ENCODE assay signal across 1 cellular context in the genomic region with DNA sequence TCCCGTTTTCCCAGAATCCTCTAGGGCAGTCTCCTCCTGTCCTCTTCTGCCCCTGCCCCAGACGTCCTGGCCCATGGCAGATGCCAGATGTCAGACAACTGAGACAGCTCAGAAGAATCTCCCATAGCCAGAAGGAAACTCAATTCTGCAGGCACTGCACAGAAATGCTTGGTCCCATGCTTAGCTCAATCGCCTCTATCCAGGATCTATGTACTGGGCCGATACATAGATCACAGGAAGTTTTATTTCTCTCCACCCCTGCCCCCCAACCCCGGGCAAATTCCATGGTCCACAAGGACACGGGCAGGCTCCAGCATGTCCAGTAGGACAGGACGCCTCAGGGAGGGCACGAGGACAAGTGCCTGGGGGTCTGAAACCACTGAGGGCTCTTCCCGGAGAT.
TF ChIP-seq lines count a peak whose summit lies in the region.

No MANE protein-coding gene starts in this region.

TF ChIP-seq in HepG2, 621 proteins besides CTCF, POLR2A, EP300 and RAD21 (continues in another document):
- TF ChIP-seq, protein P1, sequence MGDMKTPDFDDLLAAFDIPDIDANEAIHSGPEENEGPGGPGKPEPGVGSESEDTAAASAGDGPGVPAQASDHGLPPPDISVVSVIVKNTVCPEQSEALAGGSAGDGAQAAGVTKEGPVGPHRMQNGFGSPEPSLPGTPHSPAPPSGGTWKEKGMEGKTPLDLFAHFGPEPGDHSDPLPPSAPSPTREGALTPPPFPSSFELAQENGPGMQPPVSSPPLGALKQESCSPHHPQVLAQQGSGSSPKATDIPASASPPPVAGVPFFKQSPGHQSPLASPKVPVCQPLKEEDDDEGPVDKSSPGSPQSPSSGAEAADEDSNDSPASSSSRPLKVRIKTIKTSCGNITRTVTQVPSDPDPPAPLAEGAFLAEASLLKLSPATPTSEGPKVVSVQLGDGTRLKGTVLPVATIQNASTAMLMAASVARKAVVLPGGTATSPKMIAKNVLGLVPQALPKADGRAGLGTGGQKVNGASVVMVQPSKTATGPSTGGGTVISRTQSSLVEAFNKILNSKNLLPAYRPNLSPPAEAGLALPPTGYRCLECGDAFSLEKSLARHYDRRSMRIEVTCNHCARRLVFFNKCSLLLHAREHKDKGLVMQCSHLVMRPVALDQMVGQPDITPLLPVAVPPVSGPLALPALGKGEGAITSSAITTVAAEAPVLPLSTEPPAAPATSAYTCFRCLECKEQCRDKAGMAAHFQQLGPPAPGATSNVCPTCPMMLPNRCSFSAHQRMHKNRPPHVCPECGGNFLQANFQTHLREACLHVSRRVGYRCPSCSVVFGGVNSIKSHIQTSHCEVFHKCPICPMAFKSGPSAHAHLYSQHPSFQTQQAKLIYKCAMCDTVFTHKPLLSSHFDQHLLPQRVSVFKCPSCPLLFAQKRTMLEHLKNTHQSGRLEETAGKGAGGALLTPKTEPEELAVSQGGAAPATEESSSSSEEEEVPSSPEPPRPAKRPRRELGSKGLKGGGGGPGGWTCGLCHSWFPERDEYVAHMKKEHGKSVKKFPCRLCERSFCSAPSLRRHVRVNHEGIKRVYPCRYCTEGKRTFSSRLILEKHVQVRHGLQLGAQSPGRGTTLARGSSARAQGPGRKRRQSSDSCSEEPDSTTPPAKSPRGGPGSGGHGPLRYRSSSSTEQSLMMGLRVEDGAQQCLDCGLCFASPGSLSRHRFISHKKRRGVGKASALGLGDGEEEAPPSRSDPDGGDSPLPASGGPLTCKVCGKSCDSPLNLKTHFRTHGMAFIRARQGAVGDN (CRISPR knock-in tag; IDR thresholded peaks at IDR 0.05), result peak; percentile 82
- TF ChIP-seq MAFG (CRISPR knock-in tag; IDR thresholded peaks at IDR 0.05) (no peak), ETV5 (CRISPR knock-in tag; IDR thresholded peaks at IDR 0.05; ENCODE audit: borderline replicate concordance) (peak; percentile 45; the same call in 1 of the 2 replicates), RBM22 (optimal IDR thresholded peaks at IDR 0.05; ENCODE audit: low read length) (peak; percentile 53), ZMYM4 (CRISPR knock-in tag; IDR thresholded peaks at IDR 0.05) (peak; percentile 24; the same call in 1 of the 2 replicates), RXRA (CRISPR knock-in tag; IDR thresholded peaks at IDR 0.05) (0 out of 2 replicates have a peak, but pooled peaks have one; percentile 35), PHF21A (CRISPR knock-in tag; IDR thresholded peaks at IDR 0.05) (peak; percentile 92), DMAP1 (CRISPR knock-in tag; IDR thresholded peaks at IDR 0.05) (0 out of 2 replicates have a peak, but pooled peaks have one; percentile 24), HDAC2 (CRISPR knock-in tag; IDR thresholded peaks at IDR 0.05) (0 out of 2 replicates have a peak, but pooled peaks have one; percentile 30), MED1 (CRISPR knock-in tag; IDR thresholded peaks at IDR 0.05) (peak; percentile 9; the same call in 1 of the 2 replicates), ZNF143 (CRISPR knock-in tag; IDR thresholded peaks at IDR 0.05) (peak; percentile 72; the same call in 1 of the 2 replicates), HNF4A (CRISPR knock-in tag; IDR thresholded peaks at IDR 0.05) (peak; percentile 86), ZNF652 (CRISPR knock-in tag; IDR thresholded peaks at IDR 0.05; ENCODE audit: borderline replicate concordance, low read depth) (peak; percentile 30; the same call in 1 of the 2 replicates), MYC (CRISPR knock-in tag; IDR thresholded peaks at IDR 0.05; ENCODE audit: borderline replicate concordance) (peak; percentile 41; the same call in 1 of the 2 replicates), ZBTB7B (CRISPR knock-in tag; IDR thresholded peaks at IDR 0.05) (peak; percentile 66; the same call in 1 of the 2 replicates), KMT2B (CRISPR knock-in tag; IDR thresholded peaks at IDR 0.05) (no peak), YEATS2 (CRISPR knock-in tag; IDR thresholded peaks at IDR 0.05; ENCODE audit: borderline replicate concordance) (peak; percentile 28; the same call in 1 of the 2 replicates), TEAD3 (CRISPR knock-in tag; optimal IDR thresholded peaks at IDR 0.05; ENCODE audit: borderline replicate concordance) (peak; percentile 77), ESRRA (CRISPR knock-in tag; IDR thresholded peaks at IDR 0.05; ENCODE audit: low read depth) (peak; percentile 80), POLR2AphosphoS5 (IDR thresholded peaks at IDR 0.05; ENCODE audit: low read depth, low read length) (peak; percentile 42), ZFP37 (CRISPR knock-in tag; IDR thresholded peaks at IDR 0.05; ENCODE audit: borderline replicate concordance) (peak; percentile 86), ZNF605 (CRISPR knock-in tag; IDR thresholded peaks at IDR 0.05) (0 out of 2 replicates have a peak, but pooled peaks have one; percentile 66), NCOA2 (CRISPR knock-in tag; IDR thresholded peaks at IDR 0.05) (no peak), FOXK1 (CRISPR knock-in tag; IDR thresholded peaks at IDR 0.05; ENCODE audit: borderline replicate concordance, low read depth) (0 out of 2 replicates have a peak, but pooled peaks have one; percentile 3), ZNF672 (CRISPR knock-in tag; IDR thresholded peaks at IDR 0.05) (no peak), HNF4G (IDR thresholded peaks at IDR 0.05; ENCODE audit: borderline replicate concordance, low read depth, low read length) (peak; percentile 62), HNF4G (CRISPR knock-in tag; IDR thresholded peaks at IDR 0.05; ENCODE audit: borderline replicate concordance, low read depth) (no peak; the same call in 1 of the 2 replicates), ZFP1 (CRISPR knock-in tag; IDR thresholded peaks at IDR 0.05) (no peak), RARA (CRISPR knock-in tag; IDR thresholded peaks at IDR 0.05) (0 out of 2 replicates have a peak, but pooled peaks have one; percentile 7), TP53 (CRISPR knock-in tag; conservative IDR thresholded peaks at IDR 0.05) (peak; percentile 84; the same call in 1 of the 2 replicates), ZSCAN31 (CRISPR knock-in tag; IDR thresholded peaks at IDR 0.05; ENCODE audit: low read depth) (0 out of 2 replicates have a peak, but pooled peaks have one; percentile 24), ZNF766 (CRISPR knock-in tag; IDR thresholded peaks at IDR 0.05; ENCODE audit: borderline replicate concordance) (no peak), MTA1 (CRISPR knock-in tag; IDR thresholded peaks at IDR 0.05; ENCODE audit: borderline replicate concordance) (peak; percentile 37; the same call in 1 of the 2 replicates), POLR2G (IDR thresholded peaks at IDR 0.05; ENCODE audit: low read depth, low read length) (peak; percentile 47; the same call in 1 of the 2 replicates), THAP11 (CRISPR knock-in tag; IDR thresholded peaks at IDR 0.05) (0 out of 2 replicates have a peak, but pooled peaks have one; percentile 18)
- TF ChIP-seq, protein P2, sequence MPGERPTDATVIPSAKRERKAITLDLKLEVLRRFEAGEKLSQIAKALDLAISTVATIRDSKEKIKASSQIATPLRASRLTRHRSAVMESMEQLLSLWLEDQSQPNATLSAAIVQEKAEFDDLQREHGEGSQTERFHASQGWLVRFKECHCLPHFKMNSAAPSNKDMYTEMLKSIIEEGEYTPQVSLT (CRISPR knock-in tag; IDR thresholded peaks at IDR 0.05; ENCODE audit: borderline replicate concordance, low read depth), result no peak
- TF ChIP-seq, protein P3, sequence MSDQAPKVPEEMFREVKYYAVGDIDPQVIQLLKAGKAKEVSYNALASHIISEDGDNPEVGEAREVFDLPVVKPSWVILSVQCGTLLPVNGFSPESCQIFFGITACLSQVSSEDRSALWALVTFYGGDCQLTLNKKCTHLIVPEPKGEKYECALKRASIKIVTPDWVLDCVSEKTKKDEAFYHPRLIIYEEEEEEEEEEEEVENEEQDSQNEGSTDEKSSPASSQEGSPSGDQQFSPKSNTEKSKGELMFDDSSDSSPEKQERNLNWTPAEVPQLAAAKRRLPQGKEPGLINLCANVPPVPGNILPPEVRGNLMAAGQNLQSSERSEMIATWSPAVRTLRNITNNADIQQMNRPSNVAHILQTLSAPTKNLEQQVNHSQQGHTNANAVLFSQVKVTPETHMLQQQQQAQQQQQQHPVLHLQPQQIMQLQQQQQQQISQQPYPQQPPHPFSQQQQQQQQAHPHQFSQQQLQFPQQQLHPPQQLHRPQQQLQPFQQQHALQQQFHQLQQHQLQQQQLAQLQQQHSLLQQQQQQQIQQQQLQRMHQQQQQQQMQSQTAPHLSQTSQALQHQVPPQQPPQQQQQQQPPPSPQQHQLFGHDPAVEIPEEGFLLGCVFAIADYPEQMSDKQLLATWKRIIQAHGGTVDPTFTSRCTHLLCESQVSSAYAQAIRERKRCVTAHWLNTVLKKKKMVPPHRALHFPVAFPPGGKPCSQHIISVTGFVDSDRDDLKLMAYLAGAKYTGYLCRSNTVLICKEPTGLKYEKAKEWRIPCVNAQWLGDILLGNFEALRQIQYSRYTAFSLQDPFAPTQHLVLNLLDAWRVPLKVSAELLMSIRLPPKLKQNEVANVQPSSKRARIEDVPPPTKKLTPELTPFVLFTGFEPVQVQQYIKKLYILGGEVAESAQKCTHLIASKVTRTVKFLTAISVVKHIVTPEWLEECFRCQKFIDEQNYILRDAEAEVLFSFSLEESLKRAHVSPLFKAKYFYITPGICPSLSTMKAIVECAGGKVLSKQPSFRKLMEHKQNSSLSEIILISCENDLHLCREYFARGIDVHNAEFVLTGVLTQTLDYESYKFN (CRISPR knock-in tag; conservative IDR thresholded peaks at IDR 0.05), result peak; percentile 81
- TF ChIP-seq, protein P4, sequence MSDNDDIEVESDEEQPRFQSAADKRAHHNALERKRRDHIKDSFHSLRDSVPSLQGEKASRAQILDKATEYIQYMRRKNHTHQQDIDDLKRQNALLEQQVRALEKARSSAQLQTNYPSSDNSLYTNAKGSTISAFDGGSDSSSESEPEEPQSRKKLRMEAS (IDR thresholded peaks at IDR 0.05), result peak; percentile 60
- TF ChIP-seq, protein P5, sequence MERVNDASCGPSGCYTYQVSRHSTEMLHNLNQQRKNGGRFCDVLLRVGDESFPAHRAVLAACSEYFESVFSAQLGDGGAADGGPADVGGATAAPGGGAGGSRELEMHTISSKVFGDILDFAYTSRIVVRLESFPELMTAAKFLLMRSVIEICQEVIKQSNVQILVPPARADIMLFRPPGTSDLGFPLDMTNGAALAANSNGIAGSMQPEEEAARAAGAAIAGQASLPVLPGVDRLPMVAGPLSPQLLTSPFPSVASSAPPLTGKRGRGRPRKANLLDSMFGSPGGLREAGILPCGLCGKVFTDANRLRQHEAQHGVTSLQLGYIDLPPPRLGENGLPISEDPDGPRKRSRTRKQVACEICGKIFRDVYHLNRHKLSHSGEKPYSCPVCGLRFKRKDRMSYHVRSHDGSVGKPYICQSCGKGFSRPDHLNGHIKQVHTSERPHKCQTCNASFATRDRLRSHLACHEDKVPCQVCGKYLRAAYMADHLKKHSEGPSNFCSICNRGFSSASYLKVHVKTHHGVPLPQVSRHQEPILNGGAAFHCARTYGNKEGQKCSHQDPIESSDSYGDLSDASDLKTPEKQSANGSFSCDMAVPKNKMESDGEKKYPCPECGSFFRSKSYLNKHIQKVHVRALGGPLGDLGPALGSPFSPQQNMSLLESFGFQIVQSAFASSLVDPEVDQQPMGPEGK (CRISPR knock-in tag; IDR thresholded peaks at IDR 0.05), result peak; percentile 90
- TF ChIP-seq, protein P6, sequence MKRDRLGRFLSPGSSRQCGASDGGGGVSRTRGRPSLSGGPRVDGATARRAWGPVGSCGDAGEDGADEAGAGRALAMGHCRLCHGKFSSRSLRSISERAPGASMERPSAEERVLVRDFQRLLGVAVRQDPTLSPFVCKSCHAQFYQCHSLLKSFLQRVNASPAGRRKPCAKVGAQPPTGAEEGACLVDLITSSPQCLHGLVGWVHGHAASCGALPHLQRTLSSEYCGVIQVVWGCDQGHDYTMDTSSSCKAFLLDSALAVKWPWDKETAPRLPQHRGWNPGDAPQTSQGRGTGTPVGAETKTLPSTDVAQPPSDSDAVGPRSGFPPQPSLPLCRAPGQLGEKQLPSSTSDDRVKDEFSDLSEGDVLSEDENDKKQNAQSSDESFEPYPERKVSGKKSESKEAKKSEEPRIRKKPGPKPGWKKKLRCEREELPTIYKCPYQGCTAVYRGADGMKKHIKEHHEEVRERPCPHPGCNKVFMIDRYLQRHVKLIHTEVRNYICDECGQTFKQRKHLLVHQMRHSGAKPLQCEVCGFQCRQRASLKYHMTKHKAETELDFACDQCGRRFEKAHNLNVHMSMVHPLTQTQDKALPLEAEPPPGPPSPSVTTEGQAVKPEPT (CRISPR knock-in tag; IDR thresholded peaks at IDR 0.05; ENCODE audit: low read depth), result peak; percentile 41; the same call in 1 of the 2 replicates
- TF ChIP-seq, protein P7, sequence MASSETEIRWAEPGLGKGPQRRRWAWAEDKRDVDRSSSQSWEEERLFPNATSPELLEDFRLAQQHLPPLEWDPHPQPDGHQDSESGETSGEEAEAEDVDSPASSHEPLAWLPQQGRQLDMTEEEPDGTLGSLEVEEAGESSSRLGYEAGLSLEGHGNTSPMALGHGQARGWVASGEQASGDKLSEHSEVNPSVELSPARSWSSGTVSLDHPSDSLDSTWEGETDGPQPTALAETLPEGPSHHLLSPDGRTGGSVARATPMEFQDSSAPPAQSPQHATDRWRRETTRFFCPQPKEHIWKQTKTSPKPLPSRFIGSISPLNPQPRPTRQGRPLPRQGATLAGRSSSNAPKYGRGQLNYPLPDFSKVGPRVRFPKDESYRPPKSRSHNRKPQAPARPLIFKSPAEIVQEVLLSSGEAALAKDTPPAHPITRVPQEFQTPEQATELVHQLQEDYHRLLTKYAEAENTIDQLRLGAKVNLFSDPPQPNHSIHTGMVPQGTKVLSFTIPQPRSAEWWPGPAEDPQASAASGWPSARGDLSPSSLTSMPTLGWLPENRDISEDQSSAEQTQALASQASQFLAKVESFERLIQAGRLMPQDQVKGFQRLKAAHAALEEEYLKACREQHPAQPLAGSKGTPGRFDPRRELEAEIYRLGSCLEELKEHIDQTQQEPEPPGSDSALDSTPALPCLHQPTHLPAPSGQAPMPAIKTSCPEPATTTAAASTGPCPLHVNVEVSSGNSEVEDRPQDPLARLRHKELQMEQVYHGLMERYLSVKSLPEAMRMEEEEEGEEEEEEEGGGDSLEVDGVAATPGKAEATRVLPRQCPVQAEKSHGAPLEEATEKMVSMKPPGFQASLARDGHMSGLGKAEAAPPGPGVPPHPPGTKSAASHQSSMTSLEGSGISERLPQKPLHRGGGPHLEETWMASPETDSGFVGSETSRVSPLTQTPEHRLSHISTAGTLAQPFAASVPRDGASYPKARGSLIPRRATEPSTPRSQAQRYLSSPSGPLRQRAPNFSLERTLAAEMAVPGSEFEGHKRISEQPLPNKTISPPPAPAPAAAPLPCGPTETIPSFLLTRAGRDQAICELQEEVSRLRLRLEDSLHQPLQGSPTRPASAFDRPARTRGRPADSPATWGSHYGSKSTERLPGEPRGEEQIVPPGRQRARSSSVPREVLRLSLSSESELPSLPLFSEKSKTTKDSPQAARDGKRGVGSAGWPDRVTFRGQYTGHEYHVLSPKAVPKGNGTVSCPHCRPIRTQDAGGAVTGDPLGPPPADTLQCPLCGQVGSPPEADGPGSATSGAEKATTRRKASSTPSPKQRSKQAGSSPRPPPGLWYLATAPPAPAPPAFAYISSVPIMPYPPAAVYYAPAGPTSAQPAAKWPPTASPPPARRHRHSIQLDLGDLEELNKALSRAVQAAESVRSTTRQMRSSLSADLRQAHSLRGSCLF (CRISPR knock-in tag; IDR thresholded peaks at IDR 0.05; ENCODE audit: borderline replicate concordance), result no peak
- TF ChIP-seq, protein P8, sequence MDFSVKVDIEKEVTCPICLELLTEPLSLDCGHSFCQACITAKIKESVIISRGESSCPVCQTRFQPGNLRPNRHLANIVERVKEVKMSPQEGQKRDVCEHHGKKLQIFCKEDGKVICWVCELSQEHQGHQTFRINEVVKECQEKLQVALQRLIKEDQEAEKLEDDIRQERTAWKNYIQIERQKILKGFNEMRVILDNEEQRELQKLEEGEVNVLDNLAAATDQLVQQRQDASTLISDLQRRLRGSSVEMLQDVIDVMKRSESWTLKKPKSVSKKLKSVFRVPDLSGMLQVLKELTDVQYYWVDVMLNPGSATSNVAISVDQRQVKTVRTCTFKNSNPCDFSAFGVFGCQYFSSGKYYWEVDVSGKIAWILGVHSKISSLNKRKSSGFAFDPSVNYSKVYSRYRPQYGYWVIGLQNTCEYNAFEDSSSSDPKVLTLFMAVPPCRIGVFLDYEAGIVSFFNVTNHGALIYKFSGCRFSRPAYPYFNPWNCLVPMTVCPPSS (IDR thresholded peaks at IDR 0.05), result no peak
